In the genomic region with DNA sequence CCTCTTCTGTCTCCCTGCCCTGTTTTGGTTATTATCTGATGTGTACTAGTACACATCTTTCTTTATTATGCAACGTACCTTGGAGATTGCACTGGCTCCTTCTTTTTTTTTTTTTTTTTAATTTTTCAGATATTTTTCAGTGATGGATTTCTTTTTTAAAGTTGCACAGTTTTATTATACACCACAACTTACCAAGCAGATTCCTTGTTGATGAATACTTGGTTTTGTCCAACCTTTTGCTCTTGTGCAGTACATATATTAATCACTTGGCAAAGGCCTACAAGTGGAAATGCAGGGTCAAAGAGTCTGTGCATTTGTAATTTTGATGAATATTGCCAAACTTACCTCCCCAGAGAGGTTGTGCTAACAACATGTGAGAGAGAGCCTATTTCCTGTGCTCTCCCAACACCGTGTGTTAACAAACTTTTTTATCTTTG, we compare ENCODE assay signal across 11 cellular contexts. TPM values are rescaled to one million over a fixed set of nuclear protein-coding genes. Genes with fewer than 3 reads are reported as not detected.
DNase-seq lines count a peak whose midpoint lies in the region; ATAC-seq and TF ChIP-seq lines count a peak whose summit lies in the region.
"Had no signal": no experiment of that assay in that cellular context is flagged by ENCODE, and none has a peak within 500 bp of the region (broad histone marks: within the 10 kb centered on the region; RNA-seq: fewer than 3 reads in every experiment).

No MANE protein-coding gene starts in this region.

- DNase-seq in GM23338 (ENCODE audit: low spot score) = no peak
- DNase-seq in SK-N-MC (ENCODE audit: low read depth, low spot score) = no peak
- peak; percentile 96 for DNase-seq in fibroblast of pulmonary artery (ENCODE audit: low read depth)
- no peak for DNase-seq in spleen
- DNase-seq in hepatic stellate cell (ENCODE audit: low spot score) = no peak
- no peak for DNase-seq in anterior cingulate cortex (lab: John Stamatoyannopoulos, UW)
- no peak for DNase-seq in G401 (ENCODE audit: low spot score)
- DNase-seq in neural progenitor cell (ENCODE audit: low spot score) = no peak
- DNase-seq: activated T-cell treated with anti-CD3 and anti-CD28 coated beads, Interleukin-2, amount 50 U/mL, for 4 hours; NCI-H187 had no signal

- H3K9me3 Mint-ChIP-seq in GM23338 = no peaks in the 10 kb centered on the region
- H3K9me3 Mint-ChIP-seq in neural progenitor cell = no peaks in the 10 kb centered on the region
- H3K9me3 Mint-ChIP-seq: activated T-cell treated with anti-CD3 and anti-CD28 coated beads, Interleukin-2, amount 50 U/mL, for 4 hours; memory B cell had no signal

- intact Hi-C loops in spleen (cut with DNase I; ENCODE audit: low total_unique reads) = no loop called here

- H3K9me3 ChIP-seq in SK-N-MC (ENCODE audit: low read depth, low read length) = no peaks in the 10 kb centered on the region
- H3K9me3 ChIP-seq in spleen = no peaks in the 10 kb centered on the region
- H3K9me3 ChIP-seq in neural progenitor cell (ENCODE audit: low read depth) = no peaks in the 10 kb centered on the region

- in situ Hi-C loops in G401 (cut with HindIII; ENCODE audit: low sequenced_read_pairs) = no loop called here

- H3K27me3 ChIP-seq in GM23338 (ENCODE audit: insufficient read depth) (no peaks in the 10 kb centered on the region), spleen (replicated peaks in 1 of 7) (no peaks in the 10 kb centered on the region), neural progenitor cell (no peaks in the 10 kb centered on the region)

- no peak for TF ChIP-seq CTCF in GM23338 (conservative IDR thresholded peaks at IDR 0.05; ENCODE audit: low read depth in 2 of 2)
- TF ChIP-seq CTCF in fibroblast of pulmonary artery (IDR thresholded peaks at IDR 0.05; ENCODE audit: low read length, missing control alignments) = no peak
- TF ChIP-seq CTCF in spleen (IDR thresholded peaks at IDR 0.05 in 8 of 11, conservative IDR thresholded peaks at IDR 0.05 in 3 of 11) = no peak
- no peak for TF ChIP-seq CTCF in neural progenitor cell (IDR thresholded peaks at IDR 0.05)

- H3K27me3 Mint-ChIP-seq in GM23338 (ENCODE audit: insufficient read depth, low read depth, poor library complexity) (peaks cover 21% of the 10 kb centered on the region), neural progenitor cell (ENCODE audit: insufficient read depth, low read depth) (peaks cover 2% of the 10 kb centered on the region)
- H3K27me3 Mint-ChIP-seq: memory B cell had no signal

- peaks cover 27% of the 10 kb centered on the region for H3K4me1 Mint-ChIP-seq in GM23338
- H3K4me1 Mint-ChIP-seq in neural progenitor cell = peaks cover 7% of the 10 kb centered on the region

- peaks cover 7% of the 10 kb centered on the region; the same call in 1 of the 2 replicates for H3K9me2 ChIP-seq in GM23338 (ENCODE audit: insufficient read depth)

- H3K27ac ChIP-seq in GM23338 (ENCODE audit: low read depth) = no peak overlapping the region
- H3K27ac ChIP-seq in SK-N-MC = peak overlapping the region; percentile 73
- peak overlapping the region in 6 of 8 donors; percentile 43 to 86 (median 68) for H3K27ac ChIP-seq in spleen
- no peak overlapping the region for H3K27ac ChIP-seq in neural progenitor cell

- H3K4me2 ChIP-seq in GM23338 (no peak overlapping the region; the same call in 1 of the 2 replicates), neural progenitor cell (no peak overlapping the region)

- H3K4me3 ChIP-seq in GM23338 (no peak overlapping the region), SK-N-MC (no peak overlapping the region), fibroblast of pulmonary artery (replicated peaks; ENCODE audit: low read depth, low read length) (peak overlapping the region; percentile 11), spleen (no peak overlapping the region), neural progenitor cell (no peak overlapping the region)

- no peaks in the 10 kb centered on the region; the same call in 2 of the 3 replicates for H3K36me3 Mint-ChIP-seq in GM23338 (ENCODE audit: low read depth)
- no peaks in the 10 kb centered on the region for H3K36me3 Mint-ChIP-seq in neural progenitor cell
- H3K36me3 Mint-ChIP-seq: memory B cell had no signal

- no peaks in the 10 kb centered on the region for H3K79me2 ChIP-seq in GM23338 (replicated peaks; ENCODE audit: insufficient read depth)
- no peaks in the 10 kb centered on the region for H3K79me2 ChIP-seq in neural progenitor cell (ENCODE audit: low read depth)

- H3F3A ChIP-seq in GM23338 (replicated peaks; ENCODE audit: low read depth) = no peaks in the 10 kb centered on the region
- H3F3A ChIP-seq in neural progenitor cell (ENCODE audit: low read depth) = no peaks in the 10 kb centered on the region

- H4K20me1 ChIP-seq in GM23338 (replicated peaks; ENCODE audit: insufficient read depth) = no peaks in the 10 kb centered on the region
- H4K20me1 ChIP-seq in neural progenitor cell (ENCODE audit: low read depth) = no peaks in the 10 kb centered on the region

- peaks cover 22% of the 10 kb centered on the region for H3K4me1 ChIP-seq in GM23338 (ENCODE audit: insufficient read depth)
- H3K4me1 ChIP-seq in spleen = peaks cover 4 to 88% (median 45%) of the 10 kb centered on the region in 6 donors
- peaks cover 7% of the 10 kb centered on the region for H3K4me1 ChIP-seq in neural progenitor cell

- WGBS in spleen, 5 donors = 20 to 48% (median 32%) methylated on average over 2 of the region's 2 CpGs

- H2AFZ ChIP-seq in GM23338 (peak overlapping the region; percentile 96; the same call in 1 of the 2 replicates), neural progenitor cell (replicated peaks) (no peak overlapping the region)

- ATAC-seq in GM23338 = no peak
- ATAC-seq: activated T-cell treated with anti-CD3 and anti-CD28 coated beads, Interleukin-2, amount 50 U/mL, for 4 hours had no signal

- H3K9ac ChIP-seq in SK-N-MC (ENCODE audit: insufficient read length) = no peak overlapping the region
- no peak overlapping the region for H3K9ac ChIP-seq in neural progenitor cell

- no peaks in the 10 kb centered on the region for H3K36me3 ChIP-seq in GM23338 (ENCODE audit: insufficient read depth)
- H3K36me3 ChIP-seq in SK-N-MC (ENCODE audit: insufficient read depth, low read length) = no peaks in the 10 kb centered on the region
- no peaks in the 10 kb centered on the region for H3K36me3 ChIP-seq in spleen
- H3K36me3 ChIP-seq in neural progenitor cell = no peaks in the 10 kb centered on the region

- H3K4me3 Mint-ChIP-seq in GM23338 (no peak overlapping the region), neural progenitor cell (no peak overlapping the region)
- H3K4me3 Mint-ChIP-seq: activated T-cell treated with anti-CD3 and anti-CD28 coated beads, Interleukin-2, amount 50 U/mL, for 4 hours; memory B cell had no signal

- H3K27ac Mint-ChIP-seq in GM23338 = no peak overlapping the region
- no peak overlapping the region for H3K27ac Mint-ChIP-seq in neural progenitor cell
- H3K27ac Mint-ChIP-seq: memory B cell had no signal

- no peak for TF ChIP-seq POLR2A in spleen (IDR thresholded peaks at IDR 0.05)

TF ChIP-seq in GM23338, 12 proteins besides CTCF, POLR2A, EP300 and RAD21:
- TF ChIP-seq EZH2 (IDR thresholded peaks at IDR 0.05; ENCODE audit: low read depth, unreplicated experiment) (no peak), CREB1 (CRISPR knock-in tag; IDR thresholded peaks at IDR 0.05; ENCODE audit: low read depth) (no peak), POLR2AphosphoS5 (IDR thresholded peaks at IDR 0.05; ENCODE audit: low read depth) (no peak), JUNB (IDR thresholded peaks at IDR 0.05; ENCODE audit: unreplicated experiment) (no peak), ZNF114 (CRISPR knock-in tag; IDR thresholded peaks at IDR 0.05) (no peak), EZH2phosphoT487 (IDR thresholded peaks at IDR 0.05; ENCODE audit: unreplicated experiment) (no peak), NANOG (IDR thresholded peaks at IDR 0.05; ENCODE audit: borderline replicate concordance) (no peak)
- TF ChIP-seq, protein P1, sequence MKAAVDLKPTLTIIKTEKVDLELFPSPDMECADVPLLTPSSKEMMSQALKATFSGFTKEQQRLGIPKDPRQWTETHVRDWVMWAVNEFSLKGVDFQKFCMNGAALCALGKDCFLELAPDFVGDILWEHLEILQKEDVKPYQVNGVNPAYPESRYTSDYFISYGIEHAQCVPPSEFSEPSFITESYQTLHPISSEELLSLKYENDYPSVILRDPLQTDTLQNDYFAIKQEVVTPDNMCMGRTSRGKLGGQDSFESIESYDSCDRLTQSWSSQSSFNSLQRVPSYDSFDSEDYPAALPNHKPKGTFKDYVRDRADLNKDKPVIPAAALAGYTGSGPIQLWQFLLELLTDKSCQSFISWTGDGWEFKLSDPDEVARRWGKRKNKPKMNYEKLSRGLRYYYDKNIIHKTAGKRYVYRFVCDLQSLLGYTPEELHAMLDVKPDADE (IDR thresholded peaks at IDR 0.05) = no peak
- TF ChIP-seq, protein P2, sequence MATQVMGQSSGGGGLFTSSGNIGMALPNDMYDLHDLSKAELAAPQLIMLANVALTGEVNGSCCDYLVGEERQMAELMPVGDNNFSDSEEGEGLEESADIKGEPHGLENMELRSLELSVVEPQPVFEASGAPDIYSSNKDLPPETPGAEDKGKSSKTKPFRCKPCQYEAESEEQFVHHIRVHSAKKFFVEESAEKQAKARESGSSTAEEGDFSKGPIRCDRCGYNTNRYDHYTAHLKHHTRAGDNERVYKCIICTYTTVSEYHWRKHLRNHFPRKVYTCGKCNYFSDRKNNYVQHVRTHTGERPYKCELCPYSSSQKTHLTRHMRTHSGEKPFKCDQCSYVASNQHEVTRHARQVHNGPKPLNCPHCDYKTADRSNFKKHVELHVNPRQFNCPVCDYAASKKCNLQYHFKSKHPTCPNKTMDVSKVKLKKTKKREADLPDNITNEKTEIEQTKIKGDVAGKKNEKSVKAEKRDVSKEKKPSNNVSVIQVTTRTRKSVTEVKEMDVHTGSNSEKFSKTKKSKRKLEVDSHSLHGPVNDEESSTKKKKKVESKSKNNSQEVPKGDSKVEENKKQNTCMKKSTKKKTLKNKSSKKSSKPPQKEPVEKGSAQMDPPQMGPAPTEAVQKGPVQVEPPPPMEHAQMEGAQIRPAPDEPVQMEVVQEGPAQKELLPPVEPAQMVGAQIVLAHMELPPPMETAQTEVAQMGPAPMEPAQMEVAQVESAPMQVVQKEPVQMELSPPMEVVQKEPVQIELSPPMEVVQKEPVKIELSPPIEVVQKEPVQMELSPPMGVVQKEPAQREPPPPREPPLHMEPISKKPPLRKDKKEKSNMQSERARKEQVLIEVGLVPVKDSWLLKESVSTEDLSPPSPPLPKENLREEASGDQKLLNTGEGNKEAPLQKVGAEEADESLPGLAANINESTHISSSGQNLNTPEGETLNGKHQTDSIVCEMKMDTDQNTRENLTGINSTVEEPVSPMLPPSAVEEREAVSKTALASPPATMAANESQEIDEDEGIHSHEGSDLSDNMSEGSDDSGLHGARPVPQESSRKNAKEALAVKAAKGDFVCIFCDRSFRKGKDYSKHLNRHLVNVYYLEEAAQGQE (IDR thresholded peaks at IDR 0.05; ENCODE audit: unreplicated experiment) = no peak

RNA-seq across cellular contexts. Expression of a gene that starts 50.1 kb away (rescaled TPM):
- total RNA-seq in GM23338 (2014; rRNA removed; shearing (Covaris generic)) = 6.9 and 10.0 TPM in 2 replicates
- polyA plus RNA-seq in GM23338 (2016; fragmentation: Nextera tagmentation; extraction: Ambion mirVana) = 10.2 and 10.3 TPM in 2 replicates
- total RNA-seq in spleen = 10 to 100 TPM; 22.0 to 46.8 (median 30.7) TPM
- polyA plus RNA-seq in spleen = 1 to 10 TPM; 1.1 to 3.8 (median 1.8) TPM
- 1.3 and 2.0 TPM in 2 replicates for total RNA-seq in G401 (2014; rRNA removed; shearing (Covaris generic))
- total RNA-seq in neural progenitor cell (ENCODE audit: low replicate concordance) = 7.7 and 9.0 TPM in 2 replicates

Comparison
In these comparisons a context has a peak if more than half of its experiments do, and no peak if none do; other contexts are left out.
1. H3K27ac ChIP-seq: peak in SK-N-MC (single experiment) and spleen (6 of 8); none in GM23338 (single experiment) and neural progenitor cell (single experiment).